In genomic region chr11:83724704-83725114, GRCh38 we compare ENCODE assay signal across 8 cellular contexts.
DNase-seq lines count a peak whose midpoint lies in the region; FAIRE-seq and TF ChIP-seq lines count a peak whose summit lies in the region.

No MANE protein-coding gene starts in this region.

- no peak for TF ChIP-seq CTCF in GM10248 (IDR thresholded peaks at IDR 0.05; ENCODE audit: control extremely low read depth, extremely low read depth, low read depth, missing control alignments)

- H3K36me3 ChIP-seq in esophagus (ENCODE audit: control insufficient read depth in 2 of 2, insufficient read depth in 2 of 2, low read length in 1 of 2), result no peaks in the 10 kb centered on the region

- POLR2A ChIA-PET in GM10248 (lab: Yijun Ruan, JAX), result no interaction called here

- peak overlapping the region; percentile 60 to 86 for H3K27ac ChIP-seq in esophagus (ENCODE audit: low read depth in 2 of 2, low read length in 1 of 2)

- no peak for FAIRE-seq in GM19239 (lab: Jason Lieb, UNC)

- CTCF ChIA-PET in GM10248 (lab: Yijun Ruan, JAX), result interaction anchor here (0.9 to 3.4 kb wide), 5 partner anchors 11 to 1007 kb away, joined by 3 to 27 read pairs (median 3); no protein-coding TSS in a partner anchor

- H3K4me3 ChIP-seq in esophagus (ENCODE audit: low read depth in 1 of 2, low read length in 2 of 2), result peak overlapping the region in 1 of 2 donors; percentile 46

- WGBS in esophagus, 2 donors, result 4% methylated on average over 3 of the region's 3 CpGs

- H3K4me1 ChIP-seq in esophagus (ENCODE audit: control insufficient read depth in 2 of 2, insufficient read depth in 2 of 2, low read length in 1 of 2), result no peaks in the 10 kb centered on the region

- H3K27me3 ChIP-seq in esophagus (ENCODE audit: control insufficient read depth in 1 of 2, insufficient read depth in 2 of 2, low read length in 2 of 2), result no peaks in the 10 kb centered on the region

- DNase-seq in AG08395 (ENCODE audit: low spot score), result peak; percentile 7
- DNase-seq in NCI-H526 treated with DMSO at 0.1 percent for 48 hours (lab: John Stamatoyannopoulos, UW), result peak; percentile 78
- peak; percentile 1 for DNase-seq in myocyte (ENCODE audit: low read depth)
- no peak for DNase-seq in activated CD4-positive, alpha-beta T cell treated with anti-CD3 and anti-CD28 coated beads for 4 hours
- DNase-seq in GM19239 (ENCODE audit: insufficient read length, low spot score), result no peak
- DNase-seq in GM10248 (ENCODE audit: extremely low spot score), result no peak
- DNase-seq in GM19240 (ENCODE audit: insufficient read length, low spot score), result no peak

- H3K9me3 ChIP-seq in esophagus (ENCODE audit: control insufficient read depth in 2 of 2, insufficient read depth in 1 of 2, low read depth in 1 of 2, low read length in 1 of 2), result no peaks in the 10 kb centered on the region

Comparison
In these comparisons a context has a peak if more than half of its experiments do, and no peak if none do; other contexts are left out.
1. DNase-seq: peak in AG08395 (single experiment), NCI-H526 treated with DMSO at 0.1 percent for 48 hours (single experiment) and myocyte (single experiment); none in activated CD4-positive, alpha-beta T cell treated with anti-CD3 and anti-CD28 coated beads for 4 hours (0 of 2), GM19239 (single experiment), GM10248 (single experiment) and GM19240 (single experiment).